ENCODE assay signal across 10 cellular contexts in the genomic region with DNA sequence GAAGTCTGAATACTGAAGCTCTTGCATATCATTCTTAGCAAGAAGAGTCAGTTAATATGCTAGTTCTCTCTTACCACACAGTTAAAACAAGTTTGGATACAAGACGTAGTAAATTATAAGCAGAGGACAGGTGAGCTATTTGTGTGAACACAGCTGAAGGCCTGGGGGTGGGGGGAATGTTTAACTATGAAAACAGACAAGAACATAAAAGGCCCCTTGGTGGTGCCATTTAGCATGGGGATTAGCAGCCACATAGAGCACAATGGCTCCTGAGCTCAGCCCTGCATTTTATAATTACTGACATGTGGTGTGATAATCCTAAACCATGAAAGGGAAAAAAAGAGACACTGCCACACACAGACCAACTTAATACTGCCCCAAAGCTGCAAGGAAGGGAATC.
DNase-seq lines count a peak whose midpoint lies in the region; ATAC-seq and TF ChIP-seq lines count a peak whose summit lies in the region.
"Had no signal": no experiment of that assay in that cellular context is flagged by ENCODE, and none has a peak within 500 bp of the region (broad histone marks: within the 10 kb centered on the region; RNA-seq: fewer than 3 reads in every experiment).

No MANE protein-coding gene starts in this region.

- DNase-seq in DMS153 treated with DMSO at 0.1 percent for 48 hours (lab: John Stamatoyannopoulos, UW; ENCODE audit: unreplicated experiment), result peak; percentile 33
- peak; percentile 95 for DNase-seq in NCI-H146 (lab: John Stamatoyannopoulos, UW)
- DNase-seq in activated T-cell treated with anti-CD3 and anti-CD28 coated beads for 4 hours, result no peak
- no peak for DNase-seq in HUDEP-2 (lab: John Stamatoyannopoulos, UW; ENCODE audit: unreplicated experiment in 76 of 76)
- DNase-seq in left cardiac atrium, result no peak
- DNase-seq: stimulated activated naive CD8-positive, alpha-beta T cell treated with anti-CD3 and anti-CD28 coated beads, Interleukin-15, amount 100 ng/mL, for 72 hours had no signal

- intact Hi-C loops in left cardiac atrium (cut with DNase I), result no loop called here

- no peaks in the 10 kb centered on the region for H3K27me3 Mint-ChIP-seq in nephron (ENCODE audit: low read depth)
- H3K27me3 Mint-ChIP-seq: memory B cell; stimulated activated naive CD8-positive, alpha-beta T cell treated with anti-CD3 and anti-CD28 coated beads, Interleukin-15, amount 100 ng/mL, for 72 hours had no signal

- peak overlapping the region; percentile 96 to 99 (median 97) for H3K27ac Mint-ChIP-seq in nephron
- H3K27ac Mint-ChIP-seq: memory B cell had no signal

- H3K36me3 Mint-ChIP-seq in nephron (ENCODE audit: low read depth), result peaks cover 18% of the 10 kb centered on the region
- H3K36me3 Mint-ChIP-seq: memory B cell had no signal

- ATAC-seq in HG02588 (IDR thresholded peaks at IDR 0.05; ENCODE audit: unreplicated experiment) (no peak), left cardiac atrium (no peak)
- ATAC-seq: stimulated activated naive CD8-positive, alpha-beta T cell treated with anti-CD3 and anti-CD28 coated beads, Interleukin-15, amount 100 ng/mL, for 72 hours had no signal

- H3K4me3 Mint-ChIP-seq in nephron, result peak overlapping the region in 2 of 3 experiments; percentile 2 to 14
- H3K4me3 Mint-ChIP-seq: memory B cell; stimulated activated naive CD8-positive, alpha-beta T cell treated with anti-CD3 and anti-CD28 coated beads, Interleukin-15, amount 100 ng/mL, for 72 hours had no signal

- peak overlapping the region; percentile 51 for H3K27ac ChIP-seq in VCaP

- peaks cover 2% of the 10 kb centered on the region for H3K9me3 Mint-ChIP-seq in nephron

- TF ChIP-seq CTCF in VCaP (conservative IDR thresholded peaks at IDR 0.05) (peak; percentile 34), nephron (IDR thresholded peaks at IDR 0.05; ENCODE audit: unreplicated experiment in 3 of 3) (no peak)

- peaks cover 70% of the 10 kb centered on the region for H3K4me1 Mint-ChIP-seq in nephron
- H3K4me1 Mint-ChIP-seq: memory B cell had no signal

Comparison
In these comparisons a context has a peak if more than half of its experiments do, and no peak if none do; other contexts are left out.
1. DNase-seq: peak in DMS153 treated with DMSO at 0.1 percent for 48 hours (single experiment) and NCI-H146 (single experiment); none in activated T-cell treated with anti-CD3 and anti-CD28 coated beads for 4 hours (single experiment), HUDEP-2 (0 of 76) and left cardiac atrium (single experiment).